Comparison of ENCODE assay signal across 17 cellular contexts in genomic region chr10:4088354-4089066, GRCh38.
"Had no signal": no experiment of that assay in that cellular context is flagged by ENCODE, and none has a peak within 500 bp of the region (broad histone marks: within the 10 kb centered on the region; RNA-seq: fewer than 3 reads in every experiment).

No MANE protein-coding gene starts in this region.

- H3K9me3 ChIP-seq: gastroesophageal sphincter, sigmoid colon, thyroid gland, upper lobe of right lung had no signal

- H3K36me3 ChIP-seq: gastroesophageal sphincter, sigmoid colon, thyroid gland, upper lobe of right lung had no signal

- H3K4me3 ChIP-seq: gastroesophageal sphincter, sigmoid colon, SK-N-MC, smooth muscle cell, thyroid gland, upper lobe of right lung had no signal

- H3K27me3 ChIP-seq: gastroesophageal sphincter, sigmoid colon, thyroid gland, upper lobe of right lung had no signal

- DNase-seq: activated B cell treated with CpG ODN at 0.5 μM for 24 hours; activated CD4-positive, alpha-beta memory T cell treated with anti-CD3 and anti-CD28 coated beads for 36 hours; anterior cingulate cortex; head of caudate nucleus; hypothalamus; left ventricle myocardium superior; mammary epithelial cell; naive thymus-derived CD8-positive, alpha-beta T cell; sigmoid colon; substantia nigra; SW 1271; T-helper 17 cell; thyroid gland; upper lobe of right lung had no signal
